9 cellular contexts compared by ENCODE assay signal in genomic region chr11:441418-442274, GRCh38. TPM values are rescaled to one million over a fixed set of nuclear protein-coding genes. Genes with fewer than 3 reads are reported as not detected.
DNase-seq lines count a peak whose midpoint lies in the region; FAIRE-seq and TF ChIP-seq lines count a peak whose summit lies in the region.
"Had no signal": no experiment of that assay in that cellular context is flagged by ENCODE, and none has a peak within 500 bp of the region (broad histone marks: within the 10 kb centered on the region; RNA-seq: fewer than 3 reads in every experiment).

A gene with protein sequence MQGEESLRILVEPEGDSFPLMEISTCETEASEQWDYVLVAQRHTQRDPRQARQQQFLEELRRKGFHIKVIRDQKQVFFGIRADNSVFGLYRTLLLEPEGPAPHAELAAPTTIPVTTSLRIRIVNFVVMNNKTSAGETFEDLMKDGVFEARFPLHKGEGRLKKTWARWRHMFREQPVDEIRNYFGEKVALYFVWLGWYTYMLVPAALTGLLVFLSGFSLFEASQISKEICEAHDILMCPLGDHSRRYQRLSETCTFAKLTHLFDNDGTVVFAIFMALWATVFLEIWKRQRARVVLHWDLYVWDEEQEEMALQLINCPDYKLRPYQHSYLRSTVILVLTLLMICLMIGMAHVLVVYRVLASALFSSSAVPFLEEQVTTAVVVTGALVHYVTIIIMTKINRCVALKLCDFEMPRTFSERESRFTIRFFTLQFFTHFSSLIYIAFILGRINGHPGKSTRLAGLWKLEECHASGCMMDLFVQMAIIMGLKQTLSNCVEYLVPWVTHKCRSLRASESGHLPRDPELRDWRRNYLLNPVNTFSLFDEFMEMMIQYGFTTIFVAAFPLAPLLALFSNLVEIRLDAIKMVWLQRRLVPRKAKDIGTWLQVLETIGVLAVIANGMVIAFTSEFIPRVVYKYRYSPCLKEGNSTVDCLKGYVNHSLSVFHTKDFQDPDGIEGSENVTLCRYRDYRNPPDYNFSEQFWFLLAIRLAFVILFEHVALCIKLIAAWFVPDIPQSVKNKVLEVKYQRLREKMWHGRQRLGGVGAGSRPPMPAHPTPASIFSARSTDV (minus strand): TSS chr11:442011. CDS start chr11:441926, 85 bp downstream.

- no peak for FAIRE-seq in HTR-8/SVneo (lab: Jason Lieb, UNC)

- peak within 1 kb of the TSS; percentile 61 for H3K4me3 ChIP-seq in epithelial cell of proximal tubule (ENCODE audit: low read depth, low read length)
- H3K4me3 ChIP-seq: adrenal gland had no signal

- no peak for TF ChIP-seq CTCF in epithelial cell of proximal tubule (conservative IDR thresholded peaks at IDR 0.05; ENCODE audit: low read depth, low read length)

- DNase-seq in NCI-H1092 treated with DMSO at 0.1 percent for 48 hours (lab: John Stamatoyannopoulos, UW) (peak; percentile 11), NCI-H1092 (lab: John Stamatoyannopoulos, UW) (no peak), NAMALWA (ENCODE audit: low spot score) (peak; percentile 53), epithelial cell of proximal tubule (ENCODE audit: low read depth) (no peak), HTR-8/SVneo (ENCODE audit: insufficient read length, low spot score) (no peak), KG1 (lab: John Stamatoyannopoulos, UW) (no peak)
- peak; percentile 39 for DNase-seq in activated CD4-positive, alpha-beta T cell treated with anti-CD3 and anti-CD28 coated beads for 1 hour
- peak; percentile 24 to 53 for DNase-seq in stimulated activated CD4-positive, alpha-beta T cell treated with anti-CD3 and anti-CD28 coated beads, Interleukin-15, amount 100 ng/mL, for 48 hours (ENCODE audit: low read depth in 2 of 2)

RNA-seq across cellular contexts. Expression of the gene that starts here (rescaled TPM):
- 7.7 and 20.1 TPM in 2 replicates for total RNA-seq in epithelial cell of proximal tubule

Comparison
In these comparisons a context has a peak if more than half of its experiments do, and no peak if none do; other contexts are left out.
1. DNase-seq: peak in NCI-H1092 treated with DMSO at 0.1 percent for 48 hours (single experiment), NAMALWA (single experiment), activated CD4-positive, alpha-beta T cell treated with anti-CD3 and anti-CD28 coated beads for 1 hour (single experiment) and stimulated activated CD4-positive, alpha-beta T cell treated with anti-CD3 and anti-CD28 coated beads, Interleukin-15, amount 100 ng/mL, for 48 hours (2 of 2); none in NCI-H1092 (single experiment), epithelial cell of proximal tubule (single experiment), HTR-8/SVneo (single experiment) and KG1 (single experiment).